ENCODE assay signal across 17 cellular contexts in genomic region chr1:188689542-188689941, GRCh38.
DNase-seq lines count a peak whose midpoint lies in the region; TF ChIP-seq lines count a peak whose summit lies in the region.
"Had no signal": no experiment of that assay in that cellular context is flagged by ENCODE, and none has a peak within 500 bp of the region (broad histone marks: within the 10 kb centered on the region; RNA-seq: fewer than 3 reads in every experiment).

No MANE protein-coding gene starts in this region.

- WGBS in prostate gland: 63% methylated on average over 4 of the region's 4 CpGs

- DNase-seq in DMS153 (lab: John Stamatoyannopoulos, UW) (peak; percentile 52), DMS153 treated with DMSO at 0.1 percent for 48 hours (lab: John Stamatoyannopoulos, UW; ENCODE audit: unreplicated experiment) (no peak), LoVo (ENCODE audit: low spot score) (peak; percentile 6), SHP77 (lab: John Stamatoyannopoulos, UW) (peak; percentile 39 to 77), iPS-NIHi7 (ENCODE audit: extremely low spot score) (peak; percentile 26), prostate gland (ENCODE audit: low spot score) (no peak), globus pallidus (ENCODE audit: low spot score) (no peak)
- no peak for DNase-seq in activated CD8-positive, alpha-beta memory T cell treated with anti-CD3 and anti-CD28 coated beads, Interleukin-2, amount 50 U/mL, for 48 hours
- DNase-seq: activated naive CD4-positive, alpha-beta T cell; CD4-positive, alpha-beta T cell; effector CD8-positive, alpha-beta T cell; GF-D8; Kasumi-1; midbrain had no signal

- no peak for TF ChIP-seq POLR2A in prostate gland (IDR thresholded peaks at IDR 0.05)

- H3K36me3 ChIP-seq in prostate gland: no peaks in the 10 kb centered on the region

- intact Hi-C loops in prostate gland (cut with DNase I): no loop called here

- no peaks in the 10 kb centered on the region for H3K27me3 ChIP-seq in prostate gland (replicated peaks; ENCODE audit: insufficient read depth)
- H3K27me3 ChIP-seq: foreskin keratinocyte had no signal

- no peaks in the 10 kb centered on the region for H3K4me1 ChIP-seq in prostate gland (replicated peaks)
- H3K4me1 ChIP-seq: foreskin keratinocyte had no signal

- no peak overlapping the region for H3K27ac ChIP-seq in prostate gland
- H3K27ac ChIP-seq: 22Rv1, foreskin keratinocyte had no signal

- H3K4me3 ChIP-seq in prostate gland: no peak overlapping the region
- H3K4me3 ChIP-seq: smooth muscle cell had no signal

- H3K9me3 ChIP-seq in prostate gland: no peaks in the 10 kb centered on the region

- TF ChIP-seq CTCF in prostate gland (IDR thresholded peaks at IDR 0.05): no peak

Comparison
In these comparisons a context has a peak if more than half of its experiments do, and no peak if none do; other contexts are left out.
1. DNase-seq: peak in DMS153 (single experiment), LoVo (single experiment), SHP77 (2 of 2) and iPS-NIHi7 (single experiment); none in DMS153 treated with DMSO at 0.1 percent for 48 hours (single experiment), prostate gland (single experiment), globus pallidus (single experiment) and activated CD8-positive, alpha-beta memory T cell treated with anti-CD3 and anti-CD28 coated beads, Interleukin-2, amount 50 U/mL, for 48 hours (single experiment).